In the genomic region with DNA sequence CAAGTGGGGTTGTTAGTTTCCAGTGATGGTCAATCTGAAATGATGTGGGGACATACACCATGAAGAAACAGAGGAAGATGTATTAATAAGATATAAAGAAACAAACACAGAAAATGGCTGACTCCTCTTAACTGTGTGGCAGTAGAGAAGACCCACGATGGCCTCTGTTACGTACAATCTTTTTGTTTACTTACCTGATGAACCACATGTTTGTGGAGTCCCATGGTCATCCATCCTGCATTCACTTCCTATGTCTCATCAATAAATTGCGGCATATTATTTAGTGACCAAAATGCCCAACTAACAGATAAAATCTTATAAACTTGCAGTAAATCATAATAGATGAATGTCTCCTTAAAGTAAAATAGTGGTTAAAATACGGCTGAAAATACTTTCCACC, we compare ENCODE assay signal across 1 cellular context.
TF ChIP-seq lines count a peak whose summit lies in the region.

No MANE protein-coding gene starts in this region.

TF ChIP-seq in H1, 55 proteins besides CTCF, POLR2A, EP300 and RAD21 (continued from another document):
- TF ChIP-seq TBP (IDR thresholded peaks at IDR 0.05; ENCODE audit: low read depth, low read length): no peak
- no peak for TF ChIP-seq SIN3A (conservative IDR thresholded peaks at IDR 0.05 in 1 of 2, IDR thresholded peaks at IDR 0.05 in 1 of 2; ENCODE audit: low read depth in 1 of 2, low read length in 2 of 2)
- no peak for TF ChIP-seq JUN (IDR thresholded peaks at IDR 0.05; ENCODE audit: low read depth, low read length)
- TF ChIP-seq SRF (IDR thresholded peaks at IDR 0.05; ENCODE audit: low read depth, low read length): no peak
- TF ChIP-seq, protein P1, sequence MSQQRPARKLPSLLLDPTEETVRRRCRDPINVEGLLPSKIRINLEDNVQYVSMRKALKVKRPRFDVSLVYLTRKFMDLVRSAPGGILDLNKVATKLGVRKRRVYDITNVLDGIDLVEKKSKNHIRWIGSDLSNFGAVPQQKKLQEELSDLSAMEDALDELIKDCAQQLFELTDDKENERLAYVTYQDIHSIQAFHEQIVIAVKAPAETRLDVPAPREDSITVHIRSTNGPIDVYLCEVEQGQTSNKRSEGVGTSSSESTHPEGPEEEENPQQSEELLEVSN (IDR thresholded peaks at IDR 0.05): no peak
- no peak for TF ChIP-seq BACH1 (IDR thresholded peaks at IDR 0.05; ENCODE audit: low read length)
- TF ChIP-seq KDM1A (IDR thresholded peaks at IDR 0.05; ENCODE audit: borderline replicate concordance, low read length): no peak
- no peak for TF ChIP-seq TCF12 (IDR thresholded peaks at IDR 0.05; ENCODE audit: low read depth, low read length)
- TF ChIP-seq, protein P2, sequence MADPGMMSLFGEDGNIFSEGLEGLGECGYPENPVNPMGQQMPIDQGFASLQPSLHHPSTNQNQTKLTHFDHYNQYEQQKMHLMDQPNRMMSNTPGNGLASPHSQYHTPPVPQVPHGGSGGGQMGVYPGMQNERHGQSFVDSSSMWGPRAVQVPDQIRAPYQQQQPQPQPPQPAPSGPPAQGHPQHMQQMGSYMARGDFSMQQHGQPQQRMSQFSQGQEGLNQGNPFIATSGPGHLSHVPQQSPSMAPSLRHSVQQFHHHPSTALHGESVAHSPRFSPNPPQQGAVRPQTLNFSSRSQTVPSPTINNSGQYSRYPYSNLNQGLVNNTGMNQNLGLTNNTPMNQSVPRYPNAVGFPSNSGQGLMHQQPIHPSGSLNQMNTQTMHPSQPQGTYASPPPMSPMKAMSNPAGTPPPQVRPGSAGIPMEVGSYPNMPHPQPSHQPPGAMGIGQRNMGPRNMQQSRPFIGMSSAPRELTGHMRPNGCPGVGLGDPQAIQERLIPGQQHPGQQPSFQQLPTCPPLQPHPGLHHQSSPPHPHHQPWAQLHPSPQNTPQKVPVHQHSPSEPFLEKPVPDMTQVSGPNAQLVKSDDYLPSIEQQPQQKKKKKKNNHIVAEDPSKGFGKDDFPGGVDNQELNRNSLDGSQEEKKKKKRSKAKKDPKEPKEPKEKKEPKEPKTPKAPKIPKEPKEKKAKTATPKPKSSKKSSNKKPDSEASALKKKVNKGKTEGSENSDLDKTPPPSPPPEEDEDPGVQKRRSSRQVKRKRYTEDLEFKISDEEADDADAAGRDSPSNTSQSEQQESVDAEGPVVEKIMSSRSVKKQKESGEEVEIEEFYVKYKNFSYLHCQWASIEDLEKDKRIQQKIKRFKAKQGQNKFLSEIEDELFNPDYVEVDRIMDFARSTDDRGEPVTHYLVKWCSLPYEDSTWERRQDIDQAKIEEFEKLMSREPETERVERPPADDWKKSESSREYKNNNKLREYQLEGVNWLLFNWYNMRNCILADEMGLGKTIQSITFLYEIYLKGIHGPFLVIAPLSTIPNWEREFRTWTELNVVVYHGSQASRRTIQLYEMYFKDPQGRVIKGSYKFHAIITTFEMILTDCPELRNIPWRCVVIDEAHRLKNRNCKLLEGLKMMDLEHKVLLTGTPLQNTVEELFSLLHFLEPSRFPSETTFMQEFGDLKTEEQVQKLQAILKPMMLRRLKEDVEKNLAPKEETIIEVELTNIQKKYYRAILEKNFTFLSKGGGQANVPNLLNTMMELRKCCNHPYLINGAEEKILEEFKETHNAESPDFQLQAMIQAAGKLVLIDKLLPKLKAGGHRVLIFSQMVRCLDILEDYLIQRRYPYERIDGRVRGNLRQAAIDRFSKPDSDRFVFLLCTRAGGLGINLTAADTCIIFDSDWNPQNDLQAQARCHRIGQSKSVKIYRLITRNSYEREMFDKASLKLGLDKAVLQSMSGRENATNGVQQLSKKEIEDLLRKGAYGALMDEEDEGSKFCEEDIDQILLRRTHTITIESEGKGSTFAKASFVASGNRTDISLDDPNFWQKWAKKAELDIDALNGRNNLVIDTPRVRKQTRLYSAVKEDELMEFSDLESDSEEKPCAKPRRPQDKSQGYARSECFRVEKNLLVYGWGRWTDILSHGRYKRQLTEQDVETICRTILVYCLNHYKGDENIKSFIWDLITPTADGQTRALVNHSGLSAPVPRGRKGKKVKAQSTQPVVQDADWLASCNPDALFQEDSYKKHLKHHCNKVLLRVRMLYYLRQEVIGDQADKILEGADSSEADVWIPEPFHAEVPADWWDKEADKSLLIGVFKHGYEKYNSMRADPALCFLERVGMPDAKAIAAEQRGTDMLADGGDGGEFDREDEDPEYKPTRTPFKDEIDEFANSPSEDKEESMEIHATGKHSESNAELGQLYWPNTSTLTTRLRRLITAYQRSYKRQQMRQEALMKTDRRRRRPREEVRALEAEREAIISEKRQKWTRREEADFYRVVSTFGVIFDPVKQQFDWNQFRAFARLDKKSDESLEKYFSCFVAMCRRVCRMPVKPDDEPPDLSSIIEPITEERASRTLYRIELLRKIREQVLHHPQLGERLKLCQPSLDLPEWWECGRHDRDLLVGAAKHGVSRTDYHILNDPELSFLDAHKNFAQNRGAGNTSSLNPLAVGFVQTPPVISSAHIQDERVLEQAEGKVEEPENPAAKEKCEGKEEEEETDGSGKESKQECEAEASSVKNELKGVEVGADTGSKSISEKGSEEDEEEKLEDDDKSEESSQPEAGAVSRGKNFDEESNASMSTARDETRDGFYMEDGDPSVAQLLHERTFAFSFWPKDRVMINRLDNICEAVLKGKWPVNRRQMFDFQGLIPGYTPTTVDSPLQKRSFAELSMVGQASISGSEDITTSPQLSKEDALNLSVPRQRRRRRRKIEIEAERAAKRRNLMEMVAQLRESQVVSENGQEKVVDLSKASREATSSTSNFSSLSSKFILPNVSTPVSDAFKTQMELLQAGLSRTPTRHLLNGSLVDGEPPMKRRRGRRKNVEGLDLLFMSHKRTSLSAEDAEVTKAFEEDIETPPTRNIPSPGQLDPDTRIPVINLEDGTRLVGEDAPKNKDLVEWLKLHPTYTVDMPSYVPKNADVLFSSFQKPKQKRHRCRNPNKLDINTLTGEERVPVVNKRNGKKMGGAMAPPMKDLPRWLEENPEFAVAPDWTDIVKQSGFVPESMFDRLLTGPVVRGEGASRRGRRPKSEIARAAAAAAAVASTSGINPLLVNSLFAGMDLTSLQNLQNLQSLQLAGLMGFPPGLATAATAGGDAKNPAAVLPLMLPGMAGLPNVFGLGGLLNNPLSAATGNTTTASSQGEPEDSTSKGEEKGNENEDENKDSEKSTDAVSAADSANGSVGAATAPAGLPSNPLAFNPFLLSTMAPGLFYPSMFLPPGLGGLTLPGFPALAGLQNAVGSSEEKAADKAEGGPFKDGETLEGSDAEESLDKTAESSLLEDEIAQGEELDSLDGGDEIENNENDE (IDR thresholded peaks at IDR 0.05; ENCODE audit: insufficient replicate concordance, low read length): no peak
- TF ChIP-seq ZNF274 (IDR thresholded peaks at IDR 0.05; ENCODE audit: borderline replicate concordance, extremely low read depth, low read length): no peak
- TF ChIP-seq, protein P3, sequence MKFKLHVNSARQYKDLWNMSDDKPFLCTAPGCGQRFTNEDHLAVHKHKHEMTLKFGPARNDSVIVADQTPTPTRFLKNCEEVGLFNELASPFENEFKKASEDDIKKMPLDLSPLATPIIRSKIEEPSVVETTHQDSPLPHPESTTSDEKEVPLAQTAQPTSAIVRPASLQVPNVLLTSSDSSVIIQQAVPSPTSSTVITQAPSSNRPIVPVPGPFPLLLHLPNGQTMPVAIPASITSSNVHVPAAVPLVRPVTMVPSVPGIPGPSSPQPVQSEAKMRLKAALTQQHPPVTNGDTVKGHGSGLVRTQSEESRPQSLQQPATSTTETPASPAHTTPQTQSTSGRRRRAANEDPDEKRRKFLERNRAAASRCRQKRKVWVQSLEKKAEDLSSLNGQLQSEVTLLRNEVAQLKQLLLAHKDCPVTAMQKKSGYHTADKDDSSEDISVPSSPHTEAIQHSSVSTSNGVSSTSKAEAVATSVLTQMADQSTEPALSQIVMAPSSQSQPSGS (IDR thresholded peaks at IDR 0.05; ENCODE audit: low read length): no peak
- no peak for TF ChIP-seq HDAC2 (IDR thresholded peaks at IDR 0.05; ENCODE audit: borderline replicate concordance in 1 of 2, low read depth in 2 of 2, low read length in 2 of 2)
- TF ChIP-seq TAF7 (optimal IDR thresholded peaks at IDR 0.05; ENCODE audit: borderline replicate concordance, low read depth, low read length): no peak
- no peak for TF ChIP-seq SIX5 (IDR thresholded peaks at IDR 0.05; ENCODE audit: low read depth, low read length)
